8 cellular contexts compared by ENCODE assay signal in genomic region chr17:7912927-7913524, GRCh38. TPM values are rescaled to one million over a fixed set of nuclear protein-coding genes. Genes with fewer than 3 reads are reported as not detected.
DNase-seq lines count a peak whose midpoint lies in the region; ATAC-seq and TF ChIP-seq lines count a peak whose summit lies in the region.

No MANE protein-coding gene starts in this region.

- peak; percentile 68 to 78 (median 73) for DNase-seq in CD4-positive, alpha-beta memory T cell
- DNase-seq in GM20000 (ENCODE audit: low spot score) (peak; percentile 87), NCI-H748 (lab: John Stamatoyannopoulos, UW; ENCODE audit: unreplicated experiment) (peak; percentile 73), foreskin melanocyte (peak; percentile 58), prostate gland (ENCODE audit: low spot score) (peak; percentile 35)

- peak overlapping the region; percentile 5 to 87 (median 65) for H3K27ac Mint-ChIP-seq in CD4-positive, alpha-beta memory T cell
- peak overlapping the region; percentile 72 for H3K27ac Mint-ChIP-seq in activated T-helper 17 cell treated with anti-CD3 and anti-CD28 coated beads, Interleukin-2, amount 50 U/mL, for 72 hours

- H3K27me3 ChIP-seq in CD4-positive, alpha-beta memory T cell (ENCODE audit: insufficient read depth, low read length) = no peaks in the 10 kb centered on the region
- H3K27me3 ChIP-seq in prostate gland (replicated peaks; ENCODE audit: insufficient read depth) = no peaks in the 10 kb centered on the region

- no peaks in the 10 kb centered on the region for H3K27me3 Mint-ChIP-seq in CD4-positive, alpha-beta memory T cell
- no peaks in the 10 kb centered on the region for H3K27me3 Mint-ChIP-seq in activated T-helper 17 cell treated with anti-CD3 and anti-CD28 coated beads, Interleukin-2, amount 50 U/mL, for 72 hours

- peaks cover 0 to 1% (median 0%) of the 10 kb centered on the region in 8 donors for H3K9me3 Mint-ChIP-seq in CD4-positive, alpha-beta memory T cell
- H3K9me3 Mint-ChIP-seq in activated T-helper 17 cell treated with anti-CD3 and anti-CD28 coated beads, Interleukin-2, amount 50 U/mL, for 72 hours = no peaks in the 10 kb centered on the region

- WGBS in prostate gland = 35% methylated on average over 3 of the region's 3 CpGs

- H3K36me3 Mint-ChIP-seq in CD4-positive, alpha-beta memory T cell = peaks cover 25 to 49% of the 10 kb centered on the region in 2 donors
- peaks cover 38% of the 10 kb centered on the region for H3K36me3 Mint-ChIP-seq in activated T-helper 17 cell treated with anti-CD3 and anti-CD28 coated beads, Interleukin-2, amount 50 U/mL, for 72 hours (ENCODE audit: low read depth)

- H3K4me1 Mint-ChIP-seq in CD4-positive, alpha-beta memory T cell = peaks cover 20 to 31% (median 24%) of the 10 kb centered on the region in 4 donors
- peaks cover 15% of the 10 kb centered on the region for H3K4me1 Mint-ChIP-seq in activated T-helper 17 cell treated with anti-CD3 and anti-CD28 coated beads, Interleukin-2, amount 50 U/mL, for 72 hours

- ATAC-seq in activated T-helper 17 cell treated with anti-CD3 and anti-CD28 coated beads, Interleukin-2, amount 50 U/mL, for 72 hours (replicated peaks) = peak; percentile 38
- ATAC-seq in GM18517 (IDR thresholded peaks at IDR 0.05; ENCODE audit: unreplicated experiment) = no peak
- ATAC-seq in GM18873 (IDR thresholded peaks at IDR 0.05; ENCODE audit: low FRiP score, unreplicated experiment) = no peak

- CTCF ChIA-PET in CD4-positive, alpha-beta memory T cell (lab: Charles Lee; ENCODE audit: partially characterized antibody) = interaction anchor here (0.6 to 10.8 kb wide), 22 partner anchors 9 to 223 kb away, joined by 3 to 219 read pairs (median 6); partner anchors contain the start of genes CHD3 and NAA38

- H3K9me3 ChIP-seq in CD4-positive, alpha-beta memory T cell (ENCODE audit: control insufficient read depth in 1 of 2, low read length in 2 of 2) = no peaks in the 10 kb centered on the region
- no peaks in the 10 kb centered on the region for H3K9me3 ChIP-seq in prostate gland

- TF ChIP-seq POLR2A in prostate gland (IDR thresholded peaks at IDR 0.05) = no peak

- TF ChIP-seq CTCF in GM20000 (IDR thresholded peaks at IDR 0.05; ENCODE audit: extremely low read depth, missing control alignments) = peak; percentile 42
- TF ChIP-seq CTCF in prostate gland (IDR thresholded peaks at IDR 0.05) = peak; percentile 27 to 73 (median 54)

- peak overlapping the region in 4 of 8 donors; percentile 23 to 73 (median 56) for H3K4me3 Mint-ChIP-seq in CD4-positive, alpha-beta memory T cell
- H3K4me3 Mint-ChIP-seq in activated T-helper 17 cell treated with anti-CD3 and anti-CD28 coated beads, Interleukin-2, amount 50 U/mL, for 72 hours = peak overlapping the region; percentile 97

- H3K36me3 ChIP-seq in CD4-positive, alpha-beta memory T cell (ENCODE audit: insufficient read depth, low read length) = peaks cover 37% of the 10 kb centered on the region
- H3K36me3 ChIP-seq in prostate gland = peaks cover 20 to 24% of the 10 kb centered on the region in 2 donors

- H3K27ac ChIP-seq in CD4-positive, alpha-beta memory T cell (ENCODE audit: low read depth, low read length) = no peak overlapping the region
- peak overlapping the region in 1 of 2 donors; percentile 39 for H3K27ac ChIP-seq in prostate gland

- no peak overlapping the region for H3K4me3 ChIP-seq in CD4-positive, alpha-beta memory T cell (ENCODE audit: low read length in 2 of 2)
- no peak overlapping the region for H3K4me3 ChIP-seq in prostate gland

- intact Hi-C loops in CD4-positive, alpha-beta memory T cell (cut with micrococcal nuclease) = loop anchor here (1.0 to 2.0 kb wide), 7 partner anchors 51 to 170 kb away; partner anchors contain the start of genes KDM6B and NAA38
- intact Hi-C loops in prostate gland (cut with DNase I) = loop anchor here (2.0 to 5.0 kb wide), 2 partner anchors 76 to 144 kb away; no protein-coding TSS in a partner anchor

- peaks cover 26% of the 10 kb centered on the region for H3K4me1 ChIP-seq in CD4-positive, alpha-beta memory T cell (ENCODE audit: insufficient read depth, low read length)
- peaks cover 7% of the 10 kb centered on the region for H3K4me1 ChIP-seq in prostate gland (replicated peaks)

- POLR2A ChIA-PET in CD4-positive, alpha-beta memory T cell (lab: Charles Lee; ENCODE audit: partially characterized antibody) = interaction anchor here (0.6 to 6.9 kb wide), 8 partner anchors 14 to 309 kb away, joined by 3 to 87 read pairs (median 4); partner anchors contain the start of genes CNTROB, NAA38 and TRAPPC1

RNA-seq across cellular contexts. Expression of gene RNF227, which starts 3.1 kb away (rescaled TPM):
- 1 to 10 TPM; 6.7 to 7.4 TPM for total RNA-seq in CD4-positive, alpha-beta memory T cell
- polyA plus RNA-seq in CD4-positive, alpha-beta memory T cell = 1 to 10 TPM; 2.3 to 3.6 TPM
- total RNA-seq in activated T-helper 17 cell treated with anti-CD3 and anti-CD28 coated beads, Interleukin-2, amount 50 U/mL, for 72 hours = 10 to 100 TPM in 1 of 2 donors, 1 to 10 TPM in 1; 2.4 to 11.7 TPM
- 10 to 100 TPM in 1 of 2 donors, 1 to 10 TPM in 1; 7.8 to 32.4 TPM for total RNA-seq in prostate gland

RNA-seq across cellular contexts. Expression of gene KCNAB3, which starts 16.6 kb away (rescaled TPM):
- total RNA-seq in CD4-positive, alpha-beta memory T cell = 10 to 100 TPM; 13.4 to 14.4 TPM
- polyA plus RNA-seq in CD4-positive, alpha-beta memory T cell = under 1 TPM in 1 of 2 donors, not detected in 1; 0.53 TPM
- total RNA-seq in activated T-helper 17 cell treated with anti-CD3 and anti-CD28 coated beads, Interleukin-2, amount 50 U/mL, for 72 hours = 10 to 100 TPM in 1 of 2 donors, 1 to 10 TPM in 1; 8.6 to 11.9 TPM
- 1 to 10 TPM; 1.2 to 4.5 TPM for total RNA-seq in prostate gland

RNA-seq across cellular contexts. Expression of gene TRAPPC1, which starts 18.7 kb away (rescaled TPM):
- total RNA-seq in CD4-positive, alpha-beta memory T cell = 100 to 1,000 TPM; 116 TPM
- polyA plus RNA-seq in CD4-positive, alpha-beta memory T cell = 100 to 1,000 TPM; 239 to 240 TPM
- total RNA-seq in activated T-helper 17 cell treated with anti-CD3 and anti-CD28 coated beads, Interleukin-2, amount 50 U/mL, for 72 hours = 100 to 1,000 TPM; 179 to 180 TPM
- total RNA-seq in prostate gland = 10 to 100 TPM; 57.9 to 70.9 TPM

RNA-seq across cellular contexts. Expression of gene CNTROB, which starts 19.0 kb away (rescaled TPM):
- total RNA-seq in CD4-positive, alpha-beta memory T cell = 10 to 100 TPM; 29.7 to 30.1 TPM
- polyA plus RNA-seq in CD4-positive, alpha-beta memory T cell = 10 to 100 TPM in 1 of 2 donors, 1 to 10 TPM in 1; 3.9 to 12.6 TPM
- 100 to 1,000 TPM in 1 of 2 donors, 10 to 100 TPM in 1; 74.0 to 152 TPM for total RNA-seq in activated T-helper 17 cell treated with anti-CD3 and anti-CD28 coated beads, Interleukin-2, amount 50 U/mL, for 72 hours
- 10 to 100 TPM; 25.2 to 42.0 TPM for total RNA-seq in prostate gland

RNA-seq across cellular contexts. Expression of gene CHD3, which starts 24.4 kb away (rescaled TPM):
- total RNA-seq in CD4-positive, alpha-beta memory T cell = 100 to 1,000 TPM; 274 to 287 TPM
- 10 to 100 TPM in 1 of 2 donors, under 1 TPM in 1; 0.84 to 24.4 TPM for polyA plus RNA-seq in CD4-positive, alpha-beta memory T cell
- 100 to 1,000 TPM; 154 to 217 TPM for total RNA-seq in activated T-helper 17 cell treated with anti-CD3 and anti-CD28 coated beads, Interleukin-2, amount 50 U/mL, for 72 hours
- total RNA-seq in prostate gland = 100 to 1,000 TPM; 166 to 196 TPM

Comparison
In these comparisons a context has a peak if more than half of its experiments do, and no peak if none do; other contexts are left out.
1. DNase-seq: peak in every context shown above with its lines; median percentile 87 in GM20000; 73 in CD4-positive, alpha-beta memory T cell; 73 in NCI-H748; 58 in foreskin melanocyte; 35 in prostate gland.